Comparison of ENCODE assay signal across 2 cellular contexts in the genomic region with DNA sequence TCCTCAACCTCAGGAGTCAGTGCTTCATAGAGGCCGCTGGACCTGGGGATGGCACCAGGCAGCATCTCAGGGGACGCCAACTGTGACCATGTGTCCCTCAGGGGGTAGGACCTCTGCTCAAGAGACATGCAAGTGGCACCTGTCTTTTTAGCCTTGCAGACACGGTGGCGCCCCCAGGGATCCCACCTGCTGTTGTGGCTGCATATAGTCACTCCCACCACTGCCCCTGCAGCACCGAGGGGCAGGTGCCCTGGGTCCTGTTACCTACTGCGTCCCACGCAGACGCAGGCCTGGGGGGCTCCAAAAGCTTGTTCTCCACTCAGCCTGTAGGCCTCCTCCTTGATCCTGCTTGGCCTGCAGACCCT.
TF ChIP-seq lines count a peak whose summit lies in the region.

No MANE protein-coding gene starts in this region.

TF ChIP-seq in IMR-90, 13 proteins besides CTCF, POLR2A, EP300 and RAD21:
- TF ChIP-seq MAZ (IDR thresholded peaks at IDR 0.05; ENCODE audit: borderline replicate concordance, low read depth, low read length), result no peak
- TF ChIP-seq MXI1 (IDR thresholded peaks at IDR 0.05; ENCODE audit: borderline replicate concordance, low read depth, low read length), result no peak
- TF ChIP-seq RFX5 (IDR thresholded peaks at IDR 0.05; ENCODE audit: low read depth, low read length), result no peak
- no peak for TF ChIP-seq NFE2L2 (IDR thresholded peaks at IDR 0.05; ENCODE audit: low read depth, low read length)
- no peak for TF ChIP-seq MAFK (IDR thresholded peaks at IDR 0.05; ENCODE audit: low read depth, low read length)
- TF ChIP-seq, protein P1, sequence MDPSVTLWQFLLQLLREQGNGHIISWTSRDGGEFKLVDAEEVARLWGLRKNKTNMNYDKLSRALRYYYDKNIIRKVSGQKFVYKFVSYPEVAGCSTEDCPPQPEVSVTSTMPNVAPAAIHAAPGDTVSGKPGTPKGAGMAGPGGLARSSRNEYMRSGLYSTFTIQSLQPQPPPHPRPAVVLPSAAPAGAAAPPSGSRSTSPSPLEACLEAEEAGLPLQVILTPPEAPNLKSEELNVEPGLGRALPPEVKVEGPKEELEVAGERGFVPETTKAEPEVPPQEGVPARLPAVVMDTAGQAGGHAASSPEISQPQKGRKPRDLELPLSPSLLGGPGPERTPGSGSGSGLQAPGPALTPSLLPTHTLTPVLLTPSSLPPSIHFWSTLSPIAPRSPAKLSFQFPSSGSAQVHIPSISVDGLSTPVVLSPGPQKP (IDR thresholded peaks at IDR 0.05; ENCODE audit: borderline replicate concordance, low read depth, low read length), result no peak

TF ChIP-seq in GM12878, 131 proteins besides CTCF, POLR2A, EP300 and RAD21:
- TF ChIP-seq ATF7 (IDR thresholded peaks at IDR 0.05; ENCODE audit: low read depth) (no peak), KDM1A (IDR thresholded peaks at IDR 0.05; ENCODE audit: borderline replicate concordance) (no peak), IKZF1 (conservative IDR thresholded peaks at IDR 0.05) (no peak), SP1 (IDR thresholded peaks at IDR 0.05; ENCODE audit: low read depth, low read length) (no peak), RELA (IDR thresholded peaks at IDR 0.05; ENCODE audit: borderline replicate concordance, partially characterized antibody) (no peak), EED (IDR thresholded peaks at IDR 0.05; ENCODE audit: low read depth) (no peak)
- TF ChIP-seq, protein P1 (IDR thresholded peaks at IDR 0.05; ENCODE audit: low read depth, low read length), result no peak
- TF ChIP-seq, protein P2, sequence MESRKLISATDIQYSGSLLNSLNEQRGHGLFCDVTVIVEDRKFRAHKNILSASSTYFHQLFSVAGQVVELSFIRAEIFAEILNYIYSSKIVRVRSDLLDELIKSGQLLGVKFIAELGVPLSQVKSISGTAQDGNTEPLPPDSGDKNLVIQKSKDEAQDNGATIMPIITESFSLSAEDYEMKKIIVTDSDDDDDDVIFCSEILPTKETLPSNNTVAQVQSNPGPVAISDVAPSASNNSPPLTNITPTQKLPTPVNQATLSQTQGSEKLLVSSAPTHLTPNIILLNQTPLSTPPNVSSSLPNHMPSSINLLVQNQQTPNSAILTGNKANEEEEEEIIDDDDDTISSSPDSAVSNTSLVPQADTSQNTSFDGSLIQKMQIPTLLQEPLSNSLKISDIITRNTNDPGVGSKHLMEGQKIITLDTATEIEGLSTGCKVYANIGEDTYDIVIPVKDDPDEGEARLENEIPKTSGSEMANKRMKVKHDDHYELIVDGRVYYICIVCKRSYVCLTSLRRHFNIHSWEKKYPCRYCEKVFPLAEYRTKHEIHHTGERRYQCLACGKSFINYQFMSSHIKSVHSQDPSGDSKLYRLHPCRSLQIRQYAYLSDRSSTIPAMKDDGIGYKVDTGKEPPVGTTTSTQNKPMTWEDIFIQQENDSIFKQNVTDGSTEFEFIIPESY (IDR thresholded peaks at IDR 0.05), result no peak
